Comparison of ENCODE assay signal across 32 cellular contexts in the genomic region with DNA sequence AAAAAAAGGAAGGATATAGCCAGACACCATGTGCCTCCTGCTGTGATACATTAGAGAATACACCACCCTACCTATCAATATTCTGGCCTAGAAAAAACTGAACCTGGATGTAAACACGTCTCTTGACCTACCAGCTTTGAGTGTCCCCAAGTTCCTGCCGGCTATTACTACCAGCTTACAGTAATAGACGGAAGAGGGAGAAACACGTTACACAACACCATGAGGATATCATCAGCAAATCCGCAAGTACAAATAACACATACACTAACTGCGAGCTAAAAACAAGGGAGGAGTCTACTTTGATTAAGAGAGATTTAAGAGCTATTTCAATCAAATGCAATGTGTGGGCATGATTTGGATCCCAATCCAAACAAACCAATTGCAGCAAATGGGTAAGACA.
"Had no signal": no experiment of that assay in that cellular context is flagged by ENCODE, and none has a peak within 500 bp of the region (broad histone marks: within the 10 kb centered on the region; RNA-seq: fewer than 3 reads in every experiment).

No MANE protein-coding gene starts in this region.

- H3K4me3 ChIP-seq: adrenal gland had no signal

- FAIRE-seq: TTC549 had no signal

- H3K4me1 Mint-ChIP-seq: activated T-helper 17 cell treated with anti-CD3 and anti-CD28 coated beads, Interleukin-2, amount 50 U/mL, for 72 hours; brain had no signal

- DNase-seq: activated B cell treated with CpG ODN at 0.5 μM for 24 hours; activated CD4-positive, alpha-beta memory T cell treated with anti-CD3 and anti-CD28 coated beads for 36 hours; activated CD4-positive, alpha-beta T cell treated with anti-CD3 and anti-CD28 coated beads for 4 hours; activated CD4-positive, alpha-beta T cell treated with anti-CD3 and anti-CD28 coated beads, Interleukin-2, amount 10 ng/mL, durations not matched to agents 24 days and 14 days; activated CD4-positive, alpha-beta T cell treated with anti-CD3 and anti-CD28 coated beads, Interleukin-2, amount 50 U/mL, for 1 hour; activated CD4-positive, alpha-beta T cell treated with anti-CD3 and anti-CD28 coated beads, Interleukin-2, amount 50 U/mL, for 4 hours; activated CD4-positive, CD25-positive, alpha-beta regulatory T cell treated with anti-CD3 and anti-CD28 coated beads, Interleukin-2, amount 50 U/mL, for 72 hours; activated CD8-positive, alpha-beta memory T cell treated with anti-CD3 and anti-CD28 coated beads, Interleukin-2, amount 50 U/mL, for 4 hours; activated CD8-positive, alpha-beta T cell treated with anti-CD3 and anti-CD28 coated beads for 36 hours; activated effector memory CD4-positive, alpha-beta T cell treated with anti-CD3 and anti-CD28 coated beads, Interleukin-2, amount 50 U/mL, for 16 hours; activated gamma-delta T cell treated with Interleukin-2 at 50 U/mL for 16 hours; activated naive CD4-positive, alpha-beta T cell; activated naive CD4-positive, alpha-beta T cell treated with anti-CD3 and anti-CD28 coated beads for 36 hours; activated naive CD4-positive, alpha-beta T cell treated with anti-CD3 and anti-CD28 coated beads, Interleukin-2, amount 50 U/mL, for 16 hours; activated naive CD8-positive, alpha-beta T cell treated with anti-CD3 and anti-CD28 coated beads for 36 hours; activated T-cell treated with anti-CD3 and anti-CD28 coated beads for 4 hours; activated T-cell treated with anti-CD3 and anti-CD28 coated beads, Interleukin-2, amount 50 U/mL, for 1 hour; activated T-cell treated with anti-CD3 and anti-CD28 coated beads, Interleukin-2, amount 50 U/mL, for 4 hours; activated T-cell treated with anti-CD3 and anti-CD28 coated beads, Interleukin-2, amount 50 U/mL, for 72 hours; adrenal gland; amniotic stem cell; aorta; central memory CD4-positive, alpha-beta T cell; T-cell; T-helper 17 cell; T1000 had no signal

- H3K4me3 Mint-ChIP-seq: activated B cell treated with CpG ODN at 0.5 μM for 24 hours; activated CD4-positive, alpha-beta memory T cell treated with anti-CD3 and anti-CD28 coated beads for 36 hours; activated CD4-positive, alpha-beta T cell treated with anti-CD3 and anti-CD28 coated beads, Interleukin-2, amount 10 ng/mL, durations not matched to agents 24 days and 14 days; activated CD8-positive, alpha-beta T cell treated with anti-CD3 and anti-CD28 coated beads for 36 hours; activated naive CD4-positive, alpha-beta T cell treated with anti-CD3 and anti-CD28 coated beads for 36 hours; activated naive CD8-positive, alpha-beta T cell treated with anti-CD3 and anti-CD28 coated beads for 36 hours; activated T-cell treated with anti-CD3 and anti-CD28 coated beads, Interleukin-2, amount 50 U/mL, for 4 hours; activated T-cell treated with anti-CD3 and anti-CD28 coated beads, Interleukin-2, amount 50 U/mL, for 72 hours; activated T-helper 1 cell treated with anti-CD3 and anti-CD28 coated beads, Interleukin-12 subunit alpha, Interleukin-12 subunit beta, Interleukin-2, Interleukin-4 antibody, amounts not matched to agents 30 ng/mL and 10 ng/mL and 1 ng/mL, durations not matched to agents 14 hours and 24 hours and 36 hours; activated T-helper 17 cell treated with anti-CD3 and anti-CD28 coated beads, Interleukin-2, amount 50 U/mL, for 72 hours; brain; T-cell; T-helper 17 cell had no signal

- H3K36me3 Mint-ChIP-seq: activated CD4-positive, alpha-beta memory T cell treated with anti-CD3 and anti-CD28 coated beads for 36 hours; activated naive CD4-positive, alpha-beta T cell treated with anti-CD3 and anti-CD28 coated beads, Interleukin-2, amount 50 U/mL, for 72 hours; activated naive CD8-positive, alpha-beta T cell treated with anti-CD3 and anti-CD28 coated beads for 36 hours; brain; T-cell had no signal

- H3K36me3 ChIP-seq: adrenal gland had no signal

- H3K9me3 ChIP-seq: adrenal gland had no signal

- H3K27me3 ChIP-seq: adrenal gland had no signal

- H3K27ac ChIP-seq: adrenal gland, VCaP had no signal

- ATAC-seq: activated CD8-positive, alpha-beta T cell treated with anti-CD3 and anti-CD28 coated beads for 36 hours; activated naive CD4-positive, alpha-beta T cell treated with anti-CD3 and anti-CD28 coated beads, Interleukin-2, amount 50 U/mL, for 72 hours; activated T-cell treated with anti-CD3 and anti-CD28 coated beads, Interleukin-2, amount 50 U/mL, for 4 hours; activated T-cell treated with anti-CD3 and anti-CD28 coated beads, Interleukin-2, amount 50 U/mL, for 72 hours; activated T-helper 17 cell treated with anti-CD3 and anti-CD28 coated beads, Interleukin-2, amount 50 U/mL, for 72 hours; T-cell; T-helper 17 cell had no signal

- H3K9me3 Mint-ChIP-seq: activated B cell treated with CpG ODN at 0.5 μM for 24 hours; activated CD4-positive, alpha-beta memory T cell treated with anti-CD3 and anti-CD28 coated beads for 36 hours; activated CD4-positive, alpha-beta T cell treated with anti-CD3 and anti-CD28 coated beads, Interleukin-2, amount 10 ng/mL, durations not matched to agents 24 days and 14 days; activated CD8-positive, alpha-beta T cell treated with anti-CD3 and anti-CD28 coated beads for 36 hours; activated naive CD4-positive, alpha-beta T cell treated with anti-CD3 and anti-CD28 coated beads for 36 hours; activated naive CD4-positive, alpha-beta T cell treated with anti-CD3 and anti-CD28 coated beads, Interleukin-2, amount 50 U/mL, for 72 hours; activated naive CD8-positive, alpha-beta T cell treated with anti-CD3 and anti-CD28 coated beads for 36 hours; activated T-cell treated with anti-CD3 and anti-CD28 coated beads, Interleukin-2, amount 50 U/mL, for 4 hours; activated T-cell treated with anti-CD3 and anti-CD28 coated beads, Interleukin-2, amount 50 U/mL, for 72 hours; activated T-helper 1 cell treated with anti-CD3 and anti-CD28 coated beads, Interleukin-12 subunit alpha, Interleukin-12 subunit beta, Interleukin-2, Interleukin-4 antibody, amounts not matched to agents 30 ng/mL and 10 ng/mL and 1 ng/mL, durations not matched to agents 14 hours and 24 hours and 36 hours; activated T-helper 17 cell treated with anti-CD3 and anti-CD28 coated beads, Interleukin-2, amount 50 U/mL, for 72 hours; brain; T-cell had no signal

- H3K27ac Mint-ChIP-seq: activated B cell treated with CpG ODN at 0.5 μM for 24 hours; activated CD4-positive, alpha-beta memory T cell treated with anti-CD3 and anti-CD28 coated beads for 36 hours; activated CD4-positive, alpha-beta T cell treated with anti-CD3 and anti-CD28 coated beads, Interleukin-2, amount 10 ng/mL, durations not matched to agents 24 days and 14 days; activated CD8-positive, alpha-beta T cell treated with anti-CD3 and anti-CD28 coated beads for 36 hours; activated naive CD4-positive, alpha-beta T cell treated with anti-CD3 and anti-CD28 coated beads for 36 hours; activated naive CD4-positive, alpha-beta T cell treated with anti-CD3 and anti-CD28 coated beads, Interleukin-2, amount 50 U/mL, for 72 hours; activated naive CD8-positive, alpha-beta T cell treated with anti-CD3 and anti-CD28 coated beads for 36 hours; activated T-cell treated with anti-CD3 and anti-CD28 coated beads, Interleukin-2, amount 50 U/mL, for 72 hours; activated T-helper 1 cell treated with anti-CD3 and anti-CD28 coated beads, Interleukin-12 subunit alpha, Interleukin-12 subunit beta, Interleukin-2, Interleukin-4 antibody, amounts not matched to agents 30 ng/mL and 10 ng/mL and 1 ng/mL, durations not matched to agents 14 hours and 24 hours and 36 hours; activated T-helper 17 cell treated with anti-CD3 and anti-CD28 coated beads, Interleukin-2, amount 50 U/mL, for 72 hours; brain; T-cell; T-helper 17 cell had no signal

- H3K27me3 Mint-ChIP-seq: activated B cell treated with CpG ODN at 0.5 μM for 24 hours; activated CD4-positive, alpha-beta memory T cell treated with anti-CD3 and anti-CD28 coated beads for 36 hours; activated CD8-positive, alpha-beta T cell treated with anti-CD3 and anti-CD28 coated beads for 36 hours; activated naive CD8-positive, alpha-beta T cell treated with anti-CD3 and anti-CD28 coated beads for 36 hours; activated T-helper 17 cell treated with anti-CD3 and anti-CD28 coated beads, Interleukin-2, amount 50 U/mL, for 72 hours; brain; T-cell; T-helper 17 cell had no signal
